ENCODE assay signal across 20 cellular contexts in the genomic region with DNA sequence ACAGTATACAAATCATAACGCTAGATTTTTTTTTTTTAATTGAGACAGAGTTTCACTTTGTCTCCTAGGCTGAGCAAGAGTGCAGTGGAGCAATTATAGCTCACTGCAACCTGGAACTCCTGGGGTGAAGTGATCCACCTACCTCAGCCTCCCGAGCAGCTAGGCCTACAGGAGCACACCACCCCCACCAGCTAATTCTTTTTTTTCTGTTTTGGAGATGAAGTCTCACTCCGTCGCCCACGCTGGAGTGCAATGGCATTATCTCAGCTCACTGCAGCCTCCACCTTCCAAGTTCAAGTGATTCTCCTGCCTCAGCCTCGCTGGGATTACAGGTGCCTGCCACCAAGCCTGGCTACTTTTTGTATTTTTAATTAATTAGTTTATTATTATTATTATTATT. TPM values are rescaled to one million over a fixed set of nuclear protein-coding genes. Genes with fewer than 3 reads are reported as not detected.
"Had no signal": no experiment of that assay in that cellular context is flagged by ENCODE, and none has a peak within 500 bp of the region (broad histone marks: within the 10 kb centered on the region; RNA-seq: fewer than 3 reads in every experiment).

No MANE protein-coding gene starts in this region.

- H3K9me3 ChIP-seq: colonic mucosa, sigmoid colon, stomach, upper lobe of right lung had no signal

- H3K4me2 ChIP-seq: hepatocyte, smooth muscle cell had no signal

- H3K27me3 ChIP-seq: colonic mucosa, hepatocyte, sigmoid colon, stomach, upper lobe of right lung had no signal

- H3K79me2 ChIP-seq: hepatocyte, parathyroid adenoma had no signal

- H3K4me3 ChIP-seq: colonic mucosa, hepatocyte, sigmoid colon, smooth muscle cell, stomach, upper lobe of right lung had no signal

- H2AFZ ChIP-seq: hepatocyte, parathyroid adenoma had no signal

- ATAC-seq: activated naive CD8-positive, alpha-beta T cell treated with anti-CD3 and anti-CD28 coated beads, Interleukin-2, amount 50 U/mL, for 24 hours; left ventricle myocardium superior; stimulated activated memory B cell treated with anti-CD40 and anti-IgM and Interleukin-4, amounts not matched to agents 10 μg/mL and 1 μg/mL and 100 μg/mL, for 72 hours; T-helper 17 cell; upper lobe of right lung had no signal

- H3K36me3 ChIP-seq: colonic mucosa, sigmoid colon, stomach, upper lobe of right lung had no signal

- DNase-seq: activated CD4-positive, alpha-beta memory T cell treated with anti-CD3 and anti-CD28 coated beads, Interleukin-2, amount 10 ng/mL, durations not matched to agents 7 days and 5 days; activated CD4-positive, alpha-beta T cell treated with anti-CD3 and anti-CD28 coated beads for 4 hours; activated CD4-positive, CD25-positive, alpha-beta regulatory T cell; activated gamma-delta T cell; activated naive CD4-positive, alpha-beta T cell treated with anti-CD3 and anti-CD28 coated beads, Interleukin-2, amount 50 U/mL, for 16 hours; activated naive CD8-positive, alpha-beta T cell treated with anti-CD3 and anti-CD28 coated beads, Interleukin-2, amount 50 U/mL, for 24 hours; aorta; colonic mucosa; immature natural killer cell; left ventricle myocardium superior; nephron progenitor cell; sigmoid colon; stimulated activated CD4-positive, alpha-beta T cell treated with anti-CD3 and anti-CD28 coated beads, Interleukin-15, amount 100 ng/mL, for 24 hours; stomach; T-helper 17 cell; upper lobe of right lung had no signal

- H3K4me1 ChIP-seq: colonic mucosa, parathyroid adenoma had no signal

- H3K9ac ChIP-seq: parathyroid adenoma had no signal

- H3K27ac ChIP-seq: colonic mucosa, hepatocyte, parathyroid adenoma had no signal

RNA-seq across cellular contexts. Expression of a gene that starts 21.3 kb away (rescaled TPM):
- total RNA-seq: activated CD4-positive, alpha-beta memory T cell treated with anti-CD3 and anti-CD28 coated beads, Interleukin-2, amount 10 ng/mL, durations not matched to agents 7 days and 5 days; T-helper 17 cell had no signal
- polyA plus RNA-seq: immature natural killer cell had no signal
